35 cellular contexts compared by ENCODE assay signal in the genomic region with DNA sequence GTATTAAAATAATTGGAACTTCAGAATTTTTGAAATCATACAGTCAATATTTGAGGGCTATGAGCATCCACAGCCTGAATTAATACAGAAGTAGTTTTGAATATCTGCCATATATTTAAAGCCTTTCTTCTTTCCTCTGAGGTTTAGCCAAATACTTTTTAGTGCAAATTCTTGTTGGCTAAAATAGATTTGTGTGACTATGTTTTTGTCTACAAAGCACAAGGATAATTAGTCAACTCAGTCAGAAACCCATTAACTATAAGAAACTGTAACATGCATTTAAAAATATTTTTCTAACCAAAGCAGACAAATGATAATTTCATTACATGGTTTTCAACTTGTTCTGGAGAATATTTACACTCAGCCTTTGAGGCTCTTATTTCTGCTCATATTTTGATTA.
"Had no signal": no experiment of that assay in that cellular context is flagged by ENCODE, and none has a peak within 500 bp of the region (broad histone marks: within the 10 kb centered on the region; RNA-seq: fewer than 3 reads in every experiment).

No MANE protein-coding gene starts in this region.

- H3K27me3 ChIP-seq: MG63 had no signal

- H3K9ac ChIP-seq: KMS-11 had no signal

- H3K9me3 ChIP-seq: MG63 had no signal

- H3K36me3 ChIP-seq: MG63 had no signal

- H3K4me2 ChIP-seq: KMS-11 had no signal

- DNase-seq: Karpas-422, Kasumi-1, KBM-7, KG1, MG63, MM.1S, MV-4-11, NCI-H1048, NCI-H1092, NCI-H1092 treated with DMSO at 0.1 percent for 48 hours, NCI-H1105, NCI-H1105 treated with DMSO at 0.1 percent for 48 hours, NCI-H1417, NCI-H1417 treated with DMSO at 0.1 percent for 48 hours, NCI-H1436, NCI-H1436 treated with DMSO at 0.1 percent for 48 hours, NCI-H146, NCI-H1694, NCI-H1694 treated with DMSO at 0.1 percent for 48 hours, NCI-H187, NCI-H187 treated with DMSO at 0.1 percent for 48 hours, NCI-H1930, NCI-H2029, NCI-H2029 treated with DMSO at 0.1 percent for 48 hours, NCI-H2081, NCI-H2081 treated with DMSO at 0.1 percent for 48 hours, NCI-H2107, NCI-H2171, NCI-H2171 treated with DMSO at 0.1 percent for 48 hours, NCI-H2227 treated with DMSO at 0.1 percent for 48 hours, NCI-H226, NCI-H345, NCI-H446, NCI-H446 treated with DMSO at 0.1 percent for 48 hours had no signal

- H3K27ac ChIP-seq: KMS-11 had no signal

- H3K4me3 ChIP-seq: MG63 had no signal
